In genomic region chr9:129391215-129391614, GRCh38 we compare ENCODE assay signal across 26 cellular contexts.
DNase-seq lines count a peak whose midpoint lies in the region; TF ChIP-seq lines count a peak whose summit lies in the region.
"Had no signal": no experiment of that assay in that cellular context is flagged by ENCODE, and none has a peak within 500 bp of the region (broad histone marks: within the 10 kb centered on the region; RNA-seq: fewer than 3 reads in every experiment).

No MANE protein-coding gene starts in this region.

- 66 to 76% methylated on average over 11 of the region's 11 CpGs for WGBS in testis, 2 donors

- no peak overlapping the region for H3K27ac ChIP-seq in testis
- H3K27ac ChIP-seq: 22Rv1, brain microvascular endothelial cell, C4-2B, epithelial cell of prostate, left ventricle myocardium inferior had no signal

- H3K4me3 Mint-ChIP-seq in chondrocyte (ENCODE audit: unreplicated experiment) (no peak overlapping the region), nephron (no peak overlapping the region)
- H3K4me3 Mint-ChIP-seq: activated naive CD4-positive, alpha-beta T cell treated with anti-CD3 and anti-CD28 coated beads for 36 hours; activated T-cell treated with anti-CD3 and anti-CD28 coated beads, Interleukin-2, amount 50 U/mL, for 4 hours; GM23338; T-helper 1 cell treated with Interleukin-12 subunit alpha and Interleukin-12 subunit beta and Interleukin-4 antibody, amounts not matched to agents 30 μg/mL and 1 μg/mL, for 36 hours had no signal

- H3K4me3 ChIP-seq in testis = no peak overlapping the region
- H3K4me3 ChIP-seq: GM23338, left ventricle myocardium inferior, thyroid gland had no signal

- H3K9me3 Mint-ChIP-seq in chondrocyte (ENCODE audit: low read depth) (no peaks in the 10 kb centered on the region), nephron (no peaks in the 10 kb centered on the region)
- H3K9me3 Mint-ChIP-seq: activated naive CD4-positive, alpha-beta T cell treated with anti-CD3 and anti-CD28 coated beads for 36 hours; activated T-cell treated with anti-CD3 and anti-CD28 coated beads, Interleukin-2, amount 50 U/mL, for 4 hours; GM23338; T-helper 1 cell treated with Interleukin-12 subunit alpha and Interleukin-12 subunit beta and Interleukin-4 antibody, amounts not matched to agents 30 μg/mL and 1 μg/mL, for 36 hours had no signal

- H3K9me3 ChIP-seq in testis = no peaks in the 10 kb centered on the region
- H3K9me3 ChIP-seq: left ventricle myocardium inferior, thyroid gland had no signal

- H3K27ac Mint-ChIP-seq in chondrocyte (ENCODE audit: unreplicated experiment) (no peak overlapping the region), nephron (peak overlapping the region; percentile 12 to 80 (median 57))
- H3K27ac Mint-ChIP-seq: activated naive CD4-positive, alpha-beta T cell treated with anti-CD3 and anti-CD28 coated beads for 36 hours; GM23338; T-helper 1 cell treated with Interleukin-12 subunit alpha and Interleukin-12 subunit beta and Interleukin-4 antibody, amounts not matched to agents 30 μg/mL and 1 μg/mL, for 36 hours had no signal

- TF ChIP-seq POLR2A in testis (IDR thresholded peaks at IDR 0.05) = no peak

- H3K4me1 ChIP-seq in testis = no peaks in the 10 kb centered on the region
- H3K4me1 ChIP-seq: left ventricle myocardium inferior had no signal

- intact Hi-C loops in testis (cut with DNase I; ENCODE audit: low total_unique reads) = no loop called here

- H3K4me1 Mint-ChIP-seq in chondrocyte (ENCODE audit: low read depth) (no peaks in the 10 kb centered on the region), nephron (peaks cover 23% of the 10 kb centered on the region)

- H3K27me3 Mint-ChIP-seq in chondrocyte (ENCODE audit: low read depth) (no peaks in the 10 kb centered on the region), nephron (ENCODE audit: low read depth) (peaks cover 3% of the 10 kb centered on the region)

- TF ChIP-seq CTCF in chondrocyte (IDR thresholded peaks at IDR 0.05) (no peak), nephron (IDR thresholded peaks at IDR 0.05; ENCODE audit: unreplicated experiment in 3 of 3) (no peak), testis (IDR thresholded peaks at IDR 0.05) (no peak)

- H3K36me3 Mint-ChIP-seq in chondrocyte (ENCODE audit: low read depth) (no peaks in the 10 kb centered on the region), nephron (ENCODE audit: low read depth) (no peaks in the 10 kb centered on the region)

- peak; percentile 5 for DNase-seq in activated CD8-positive, alpha-beta memory T cell treated with anti-CD3 and anti-CD28 coated beads, Interleukin-2, amount 50 U/mL, for 4 hours
- DNase-seq in activated CD8-positive, alpha-beta memory T cell treated with anti-CD3 and anti-CD28 coated beads for 24 hours = no peak
- DNase-seq in chondrocyte (ENCODE audit: low spot score) (peak; percentile 84), testis (peak; percentile 39), GM19240 (ENCODE audit: insufficient read length, low spot score) (no peak), HuH-7.5 (ENCODE audit: low spot score) (no peak), NCI-H1694 treated with DMSO at 0.1 percent for 48 hours (lab: John Stamatoyannopoulos, UW) (no peak)
- DNase-seq: activated CD4-positive, alpha-beta T cell treated with anti-CD3 and anti-CD28 coated beads, Interleukin-2, amount 50 U/mL, for 1 hour; activated CD4-positive, CD25-positive, alpha-beta regulatory T cell; activated naive CD4-positive, alpha-beta T cell treated with anti-CD3 and anti-CD28 coated beads for 36 hours; activated T-cell treated with anti-CD3 and anti-CD28 coated beads, Interleukin-2, amount 50 U/mL, for 4 hours; brain microvascular endothelial cell; Calu3; left ventricle myocardium inferior; MV-4-11; NCI-H1436; NCI-H748 treated with DMSO at 0.1 percent for 48 hours; stimulated activated CD4-positive, alpha-beta T cell treated with anti-CD3 and anti-CD28 coated beads, Interleukin-1b, Interleukin-23, amount 100 ng/mL, for 48 hours; stimulated activated naive CD4-positive, alpha-beta T cell treated with Interleukin-2 at 50 U/mL for 16 hours; thyroid gland had no signal

- H3K27me3 ChIP-seq in testis = no peaks in the 10 kb centered on the region
- H3K27me3 ChIP-seq: thyroid gland had no signal

- H3K36me3 ChIP-seq in testis (ENCODE audit: low read depth, missing control alignments) = no peaks in the 10 kb centered on the region
- H3K36me3 ChIP-seq: brain microvascular endothelial cell, left ventricle myocardium inferior, thyroid gland had no signal

Comparison
In these comparisons a context has a peak if more than half of its experiments do, and no peak if none do; other contexts are left out.
1. DNase-seq: peak in activated CD8-positive, alpha-beta memory T cell treated with anti-CD3 and anti-CD28 coated beads, Interleukin-2, amount 50 U/mL, for 4 hours (single experiment), chondrocyte (single experiment) and testis (single experiment); none in activated CD8-positive, alpha-beta memory T cell treated with anti-CD3 and anti-CD28 coated beads for 24 hours (single experiment), GM19240 (single experiment), HuH-7.5 (single experiment) and NCI-H1694 treated with DMSO at 0.1 percent for 48 hours (single experiment).